ENCODE assay signal across 1 cellular context in the genomic region with DNA sequence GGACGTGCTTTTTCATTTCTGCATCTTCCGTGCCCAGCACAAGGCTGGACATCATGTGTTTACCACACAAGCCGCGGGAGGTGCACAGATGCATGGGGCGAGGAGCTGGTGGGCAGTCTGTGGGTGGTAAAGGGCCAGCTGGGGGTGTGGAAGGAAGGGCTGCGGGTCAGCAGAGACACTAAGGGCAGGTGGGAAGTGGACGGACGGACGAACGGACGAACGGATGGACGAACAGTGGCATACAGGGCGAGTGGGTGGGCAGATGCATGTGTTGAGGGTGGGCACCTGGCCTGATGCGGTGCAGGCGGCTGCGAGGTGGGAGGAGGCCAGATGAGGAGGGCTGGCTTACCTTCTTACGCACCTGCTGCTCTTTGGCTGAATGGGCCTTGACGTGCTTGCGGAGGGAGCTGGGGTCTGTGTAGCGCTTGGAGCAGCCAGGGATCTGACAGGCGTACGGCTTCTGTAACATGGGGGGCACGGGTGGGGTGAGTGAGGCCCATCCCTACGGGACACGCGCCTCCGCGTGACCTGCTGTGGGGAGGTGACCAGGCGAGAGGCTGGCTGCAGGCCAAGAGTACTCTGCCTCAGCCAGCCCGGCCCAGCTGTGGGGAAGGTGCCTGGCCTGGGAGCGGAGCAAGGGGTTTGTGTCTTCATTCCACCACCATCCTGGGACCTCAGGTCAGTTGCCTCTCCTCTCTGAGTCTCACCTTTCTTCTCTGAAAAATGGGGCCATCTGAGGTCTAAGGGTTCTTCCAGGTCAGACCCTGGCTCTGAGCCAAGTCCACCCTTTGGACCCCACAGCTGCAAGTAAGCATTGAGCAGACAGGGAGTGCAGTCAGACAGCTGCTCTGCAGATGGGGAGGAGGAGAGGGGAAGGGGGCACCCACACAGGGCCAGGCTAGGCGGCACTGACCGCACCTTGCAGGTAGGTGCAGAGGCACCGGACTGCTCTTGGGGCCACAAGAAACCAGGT.
TF ChIP-seq lines count a peak whose summit lies in the region.

No MANE protein-coding gene starts in this region.

TF ChIP-seq in H1, 55 proteins besides CTCF, POLR2A, EP300 and RAD21 (continued from another document):
- TF ChIP-seq CHD7 (IDR thresholded peaks at IDR 0.05; ENCODE audit: insufficient replicate concordance, low read length) (no peak), YY1 (IDR thresholded peaks at IDR 0.05; ENCODE audit: low read depth, low read length) (no peak), KDM1A (IDR thresholded peaks at IDR 0.05; ENCODE audit: borderline replicate concordance, low read length) (no peak), JUN (IDR thresholded peaks at IDR 0.05; ENCODE audit: low read depth, low read length) (no peak), TBP (IDR thresholded peaks at IDR 0.05; ENCODE audit: low read depth, low read length) (no peak)
TF ChIP-seq in H1: peak in this region for 0.
